ENCODE assay signal across 8 cellular contexts in the genomic region with DNA sequence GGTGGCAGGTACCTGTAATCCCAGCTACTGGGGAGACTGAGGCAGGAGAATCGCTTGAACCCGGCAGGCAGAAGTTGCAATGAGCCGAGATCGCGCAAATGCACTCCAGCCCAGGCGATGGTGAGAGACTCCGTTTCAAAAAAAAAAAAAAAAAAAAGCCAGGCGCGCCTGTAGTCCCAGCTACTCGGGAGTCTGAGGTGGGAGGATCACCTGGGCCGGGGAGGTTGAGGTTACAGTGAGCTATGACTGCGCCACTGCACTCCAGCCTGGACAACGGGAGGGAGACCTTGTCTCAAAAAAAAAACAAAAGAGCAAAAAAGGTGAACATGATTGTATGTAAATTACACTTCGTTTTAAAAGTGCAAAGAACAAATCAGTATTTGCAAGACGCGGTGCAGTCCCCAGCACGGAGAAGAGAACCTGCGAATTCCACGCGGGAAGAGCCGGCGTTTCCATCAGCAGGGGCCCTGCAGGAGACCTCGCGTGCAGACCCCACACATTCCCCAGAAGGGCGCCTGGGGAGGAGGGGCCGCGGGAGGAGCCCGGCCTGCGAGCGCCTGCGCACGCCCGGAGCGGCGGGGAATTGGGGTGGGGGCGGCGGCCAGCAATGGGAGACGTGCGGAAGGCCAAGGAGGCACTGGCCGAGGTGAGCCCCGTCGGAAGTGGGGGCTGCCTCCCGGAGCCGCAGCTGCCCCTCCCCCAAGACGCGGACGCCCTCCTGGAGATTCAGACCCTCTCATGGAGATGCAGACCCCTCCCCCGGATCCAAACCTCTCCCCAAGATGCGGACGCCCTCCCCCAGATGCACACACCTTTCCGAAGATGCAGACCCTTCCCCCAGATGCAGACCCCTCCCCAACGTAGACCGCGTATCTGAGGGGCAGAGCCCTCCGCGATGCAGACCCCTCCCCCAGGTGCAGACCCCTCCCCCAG.
A peak's percentile ranks its signal among the peaks of the same experiment; 100 is the strongest.
DNase-seq lines count a peak whose midpoint lies in the region; ATAC-seq and TF ChIP-seq lines count a peak whose summit lies in the region.

No MANE protein-coding gene starts in this region.

- no peak for TF ChIP-seq CTCF in coronary artery (IDR thresholded peaks at IDR 0.05)

- peak in 4 of 6 experiments; percentile 26 to 57 (median 48) for DNase-seq in stimulated activated naive CD4-positive, alpha-beta T cell (lab: John Stamatoyannopoulos, UW)
- no peak for DNase-seq in stimulated activated naive CD4-positive, alpha-beta T cell treated with Interleukin-2 at 50 U/mL for 16 hours (lab: John Stamatoyannopoulos, UW)
- DNase-seq in SHP77 (lab: John Stamatoyannopoulos, UW) = peak; percentile 53 to 79
- no peak for DNase-seq in coronary artery (ENCODE audit: low spot score)
- no peak for DNase-seq in RKO (ENCODE audit: low spot score)

- H3K9ac ChIP-seq in mucosa of rectum (ENCODE audit: low read depth in 1 of 2, low read length in 2 of 2) = peak overlapping the region in 1 of 2 donors; percentile 54

- no peaks in the 10 kb centered on the region for H3K9me3 ChIP-seq in mucosa of rectum (ENCODE audit: control insufficient read depth in 2 of 2, low read length in 2 of 2)

- H3K4me3 ChIP-seq in coronary artery = peak overlapping the region; percentile 93
- H3K4me3 ChIP-seq in mucosa of rectum (ENCODE audit: low read length in 2 of 2) = peak overlapping the region; percentile 67 to 69

- no peak for ATAC-seq in GM21717 (IDR thresholded peaks at IDR 0.05; ENCODE audit: unreplicated experiment)
- no peak for ATAC-seq in HG03108 (IDR thresholded peaks at IDR 0.05; ENCODE audit: unreplicated experiment)

- H3K4me1 ChIP-seq in mucosa of rectum (ENCODE audit: control insufficient read depth in 2 of 2, insufficient read depth in 2 of 2, low read length in 2 of 2) = peaks cover 13% of the 10 kb centered on the region in 2 donors

- H3K27me3 ChIP-seq in mucosa of rectum (ENCODE audit: control insufficient read depth in 2 of 2, insufficient read depth in 2 of 2, low read length in 2 of 2) = no peaks in the 10 kb centered on the region

- H3K27ac ChIP-seq in coronary artery (peak overlapping the region; percentile 50 to 93), mucosa of rectum (ENCODE audit: low read depth in 2 of 2, low read length in 2 of 2) (peak overlapping the region; percentile 47 to 52)

- H3K36me3 ChIP-seq in mucosa of rectum (ENCODE audit: control insufficient read depth in 2 of 2, insufficient read depth in 2 of 2, low read length in 2 of 2) = no peaks in the 10 kb centered on the region

Comparison
In these comparisons a context has a peak if more than half of its experiments do, and no peak if none do; other contexts are left out.
1. DNase-seq: peak in stimulated activated naive CD4-positive, alpha-beta T cell (4 of 6) and SHP77 (2 of 2); none in stimulated activated naive CD4-positive, alpha-beta T cell treated with Interleukin-2 at 50 U/mL for 16 hours (single experiment), coronary artery (single experiment) and RKO (single experiment).